Comparison of ENCODE assay signal across 9 cellular contexts in the genomic region with DNA sequence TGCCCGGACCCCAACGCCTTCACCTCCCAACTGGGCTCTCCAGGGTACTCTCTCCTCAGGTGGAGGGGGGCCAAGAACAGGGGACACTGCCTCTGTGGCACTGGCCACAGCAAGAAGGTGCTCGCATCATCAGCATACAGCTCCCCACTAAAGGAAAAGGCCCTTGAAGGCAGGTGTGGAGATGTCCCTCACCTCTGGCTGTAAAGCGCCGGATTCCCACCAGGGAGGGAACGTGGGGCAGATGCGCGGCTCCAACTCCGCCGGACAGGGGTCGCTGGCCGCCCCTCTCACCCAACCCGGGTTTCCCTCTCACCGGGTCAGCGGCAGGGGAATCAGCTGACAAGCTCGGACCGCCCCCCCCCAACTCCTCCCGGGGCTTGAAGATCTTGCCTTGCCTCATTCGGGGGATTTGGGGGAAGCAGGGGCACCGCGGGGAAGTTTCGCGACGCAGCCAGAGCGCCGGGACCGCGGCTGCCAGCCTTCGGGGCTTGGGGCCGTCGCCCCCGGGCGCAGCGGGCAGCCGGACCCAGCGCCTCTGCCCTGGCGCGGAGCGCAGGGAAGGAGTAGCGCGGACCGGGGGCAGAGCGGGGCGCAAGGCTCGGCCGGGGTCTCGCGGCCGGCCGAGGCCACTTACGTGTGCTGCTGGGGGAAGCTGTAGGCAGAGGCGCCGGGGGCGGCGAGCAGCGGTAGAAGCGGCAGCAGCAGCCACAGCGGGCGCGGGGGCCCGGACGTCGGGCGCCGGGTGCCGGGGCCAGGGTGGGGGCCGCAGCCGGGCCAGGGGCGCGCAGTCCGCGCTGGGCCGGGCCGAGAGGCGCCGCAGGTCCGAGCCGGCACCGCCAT. TPM values are rescaled to one million over a fixed set of nuclear protein-coding genes. Genes with fewer than 3 reads are reported as not detected.
DNase-seq lines count a peak whose midpoint lies in the region; ATAC-seq and TF ChIP-seq lines count a peak whose summit lies in the region.
"Had no signal": no experiment of that assay in that cellular context is flagged by ENCODE, and none has a peak within 500 bp of the region (broad histone marks: within the 10 kb centered on the region; RNA-seq: fewer than 3 reads in every experiment).

No MANE protein-coding gene starts in this region.

- ATAC-seq in HG02763 (IDR thresholded peaks at IDR 0.05; ENCODE audit: unreplicated experiment) = no peak

- H3K79me2 ChIP-seq in mesendoderm (ENCODE audit: control insufficient read depth, insufficient read depth, low read length) = no peaks in the 10 kb centered on the region

- TF ChIP-seq CTCF in astrocyte of the cerebellum (IDR thresholded peaks at IDR 0.05; ENCODE audit: low read depth, low read length, missing control alignments) = no peak

- no peak overlapping the region for H2BK120ac ChIP-seq in mesendoderm (ENCODE audit: low read depth, low read length)

- no peak overlapping the region for H2AK5ac ChIP-seq in mesendoderm (ENCODE audit: low read length)

- H3K27ac ChIP-seq in mesendoderm (ENCODE audit: low read depth, low read length) (no peak overlapping the region), urinary bladder (ENCODE audit: low read depth) (no peak overlapping the region)

- no peak overlapping the region for H2BK15ac ChIP-seq in mesendoderm (replicated peaks; ENCODE audit: low read depth)

- peak overlapping the region; percentile 91 for H3K56ac ChIP-seq in mesendoderm (ENCODE audit: low read length)

- peak overlapping the region; percentile 57 for H3K4me2 ChIP-seq in mesendoderm (ENCODE audit: low read length)

- no peak overlapping the region for H4K5ac ChIP-seq in mesendoderm (ENCODE audit: low read length)

- H3K36me3 ChIP-seq in mesendoderm (ENCODE audit: control insufficient read depth, insufficient read depth, low read length) = no peaks in the 10 kb centered on the region
- no peaks in the 10 kb centered on the region for H3K36me3 ChIP-seq in urinary bladder (ENCODE audit: insufficient read depth)

- H3K18ac ChIP-seq in mesendoderm (ENCODE audit: low read length) = peak overlapping the region; percentile 78

- no peaks in the 10 kb centered on the region for H3K27me3 ChIP-seq in mesendoderm (ENCODE audit: insufficient read depth, low read length, poor library complexity)

- peak overlapping the region; percentile 20 for H3K4me3 ChIP-seq in astrocyte of the cerebellum (ENCODE audit: low read depth, low read length)
- H3K4me3 ChIP-seq in mesendoderm (ENCODE audit: low read length) = peak overlapping the region; percentile 60
- H3K4me3 ChIP-seq in urinary bladder (ENCODE audit: low read depth, low read length) = peak overlapping the region; percentile 65

- H3K79me1 ChIP-seq in mesendoderm (ENCODE audit: low read length) = no peaks in the 10 kb centered on the region

- WGBS in mesendoderm (ENCODE audit: extremely low coverage, insufficient coverage, low lambda C conversion rate) = no CpG with 5 or more reads among the region's 79 CpGs
- 1% methylated on average over 79 of the region's 79 CpGs for WGBS in urinary bladder

- H3K4ac ChIP-seq in mesendoderm (ENCODE audit: low read depth, low read length) = peak overlapping the region; percentile 22

- peak; percentile 15 for DNase-seq in stimulated activated CD4-positive, alpha-beta T cell treated with anti-CD3 and anti-CD28 coated beads, Interleukin-12 subunit alpha, Interleukin-12 subunit beta, amount 100 ng/mL, for 4 hours
- no peak for DNase-seq in stimulated activated CD4-positive, alpha-beta T cell treated with anti-CD3 and anti-CD28 coated beads, Interleukin-4, amount 100 ng/mL, for 24 hours
- DNase-seq in astrocyte of the cerebellum (ENCODE audit: low read depth) = no peak
- DNase-seq in mesendoderm = no peak
- DNase-seq in effector CD8-positive, alpha-beta T cell (lab: John Stamatoyannopoulos, UW) = no peak
- no peak for DNase-seq in superior temporal gyrus (ENCODE audit: extremely low spot score)

- H3K4me1 ChIP-seq in mesendoderm (ENCODE audit: control insufficient read depth, low read depth, low read length) (peaks cover 4% of the 10 kb centered on the region), urinary bladder (ENCODE audit: insufficient read depth) (no peaks in the 10 kb centered on the region)

- no peak overlapping the region for H4K8ac ChIP-seq in mesendoderm (ENCODE audit: low read depth, low read length)

- H3K23ac ChIP-seq in mesendoderm (ENCODE audit: low read length) = no peak overlapping the region

- in situ Hi-C loops in astrocyte of the cerebellum (cut with HindIII; ENCODE audit: low sequenced_read_pairs) = no loop called here

- peak overlapping the region; percentile 83 for H3K9ac ChIP-seq in mesendoderm (ENCODE audit: low read length)

- H2BK5ac ChIP-seq in mesendoderm (ENCODE audit: low read length) = no peak overlapping the region

RNA-seq across cellular contexts. Expression of a gene that starts 0.6 kb away (rescaled TPM):
- 4.1 TPM for polyA plus RNA-seq in mesendoderm (2013, experiment 1 of 2)
- polyA plus RNA-seq in mesendoderm (2013, experiment 2 of 2) = 3.7 TPM
- total RNA-seq in urinary bladder = 1.4 TPM
- 1.3 TPM for polyA plus RNA-seq in urinary bladder
- total RNA-seq: epithelial cell of proximal tubule had no signal
